ENCODE assay signal across 8 cellular contexts in the genomic region with DNA sequence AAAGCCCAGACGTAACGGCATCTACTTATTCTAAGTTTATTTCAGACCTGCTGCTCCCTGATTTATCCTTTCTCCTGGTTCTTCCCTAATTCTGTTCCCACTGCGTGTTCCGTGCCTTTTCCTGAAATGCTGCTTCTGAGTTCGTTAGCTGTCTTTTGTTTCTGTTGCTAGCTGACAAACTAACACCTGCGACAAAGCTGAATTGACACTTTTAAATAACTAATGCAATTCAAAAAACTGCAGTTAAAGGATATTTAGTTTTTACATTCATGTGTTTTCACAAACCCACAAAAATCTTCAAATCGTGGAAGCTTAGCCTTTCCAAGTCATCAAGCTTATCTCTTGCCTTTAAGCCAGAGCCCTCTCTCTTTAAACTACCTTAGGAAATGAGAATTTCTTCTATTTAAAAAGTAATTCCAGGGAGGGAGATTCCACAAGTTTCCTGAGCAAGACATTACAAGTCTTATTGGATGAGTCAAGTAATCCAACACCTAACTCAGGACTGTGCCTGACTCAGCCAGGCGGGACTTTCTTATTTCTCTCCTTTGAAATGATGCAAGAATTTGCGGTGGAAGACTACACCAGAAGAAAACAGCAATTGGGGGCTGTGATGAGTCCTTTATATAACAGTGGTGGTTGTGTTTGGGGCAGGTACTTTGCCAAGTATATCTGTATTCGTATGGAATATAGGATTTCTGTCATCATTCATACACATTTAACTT. TPM values are rescaled to one million over a fixed set of nuclear protein-coding genes. Genes with fewer than 3 reads are reported as not detected.
A peak's percentile ranks its signal among the peaks of the same experiment; 100 is the strongest.
DNase-seq lines count a peak whose midpoint lies in the region; ATAC-seq and TF ChIP-seq lines count a peak whose summit lies in the region.

No MANE protein-coding gene starts in this region.

- H3K36me3 ChIP-seq in PC-3 (ENCODE audit: low read depth, low read length) (no peaks in the 10 kb centered on the region), esophagus squamous epithelium (no peaks in the 10 kb centered on the region), skeletal muscle satellite cell (ENCODE audit: insufficient read depth, low read length) (no peaks in the 10 kb centered on the region)

- H3K9ac ChIP-seq in PC-3 (ENCODE audit: low read length), result peak overlapping the region; percentile 77
- peak overlapping the region; percentile 76 for H3K9ac ChIP-seq in skeletal muscle satellite cell (ENCODE audit: low read depth, low read length)

- POLR2A ChIA-PET in PC-3 (lab: Charles Lee; ENCODE audit: unreplicated experiment), result interaction anchor here (0.7 kb wide), 1 partner anchor 240 kb away, joined by 8 read pairs; a partner anchor contains a TSS

- intact Hi-C loops in PC-3 (cut with micrococcal nuclease), result loop anchor here (1.0 to 5.0 kb wide), 4 partner anchors 72 to 720 kb away; no protein-coding TSS in a partner anchor
- intact Hi-C loops in esophagus squamous epithelium (cut with DNase I), result no loop called here

- no peaks in the 10 kb centered on the region for H3K79me2 ChIP-seq in PC-3 (ENCODE audit: low read length)

- no peaks in the 10 kb centered on the region for H3K27me3 ChIP-seq in PC-3 (ENCODE audit: low read length)
- no peaks in the 10 kb centered on the region for H3K27me3 ChIP-seq in esophagus squamous epithelium
- no peaks in the 10 kb centered on the region for H3K27me3 ChIP-seq in skeletal muscle satellite cell (ENCODE audit: control insufficient read depth, insufficient read depth, low read length)

- H3K9me3 ChIP-seq in PC-3 (ENCODE audit: low read length), result no peaks in the 10 kb centered on the region
- no peaks in the 10 kb centered on the region for H3K9me3 ChIP-seq in esophagus squamous epithelium
- H3K9me3 ChIP-seq in skeletal muscle satellite cell (replicated peaks; ENCODE audit: low read length), result no peaks in the 10 kb centered on the region

- H3K4me3 ChIP-seq in PC-3 (ENCODE audit: low read length) (no peak overlapping the region), esophagus squamous epithelium (no peak overlapping the region), skeletal muscle satellite cell (ENCODE audit: low read length) (no peak overlapping the region)

- CTCF ChIA-PET in PC-3 (lab: Charles Lee), result no interaction called here

- H3F3A ChIP-seq in PC-3 (ENCODE audit: low read length, unreplicated experiment), result peaks cover 10% of the 10 kb centered on the region

- 42 to 48% methylated on average over 10 of the region's 10 CpGs for WGBS in esophagus squamous epithelium, 2 donors

- peak overlapping the region; percentile 74 for H3K4me2 ChIP-seq in PC-3 (ENCODE audit: low read length)
- H3K4me2 ChIP-seq in skeletal muscle satellite cell (ENCODE audit: low read length), result peak overlapping the region; percentile 45

- H4K20me1 ChIP-seq in PC-3 (ENCODE audit: low read length), result no peaks in the 10 kb centered on the region

- H3K27ac ChIP-seq in PC-3 (ENCODE audit: low read length), result peak overlapping the region; percentile 97
- peak overlapping the region; percentile 78 to 95 (median 92) for H3K27ac ChIP-seq in esophagus squamous epithelium

- peaks cover 56% of the 10 kb centered on the region for H3K4me1 ChIP-seq in PC-3 (ENCODE audit: insufficient read depth, low read length)
- peaks cover 29 to 49% (median 37%) of the 10 kb centered on the region in 3 donors for H3K4me1 ChIP-seq in esophagus squamous epithelium
- H3K4me1 ChIP-seq in skeletal muscle satellite cell (ENCODE audit: control insufficient read depth, insufficient read depth, low read length), result peaks cover 58% of the 10 kb centered on the region

- TF ChIP-seq CTCF in PC-3 (conservative IDR thresholded peaks at IDR 0.05; ENCODE audit: low read depth, low read length), result no peak
- TF ChIP-seq CTCF in esophagus squamous epithelium (IDR thresholded peaks at IDR 0.05), result no peak

- TF ChIP-seq POLR2A in esophagus squamous epithelium (IDR thresholded peaks at IDR 0.05), result no peak

- ATAC-seq in PC-3 (peak; percentile 58), HG02763 (IDR thresholded peaks at IDR 0.05; ENCODE audit: unreplicated experiment) (no peak)

- no peaks in the 10 kb centered on the region for H3K9me2 ChIP-seq in PC-3 (replicated peaks; ENCODE audit: low read length)

- DNase-seq in H4 (ENCODE audit: low spot score) (peak; percentile 93), PC-3 (peak; percentile 95), esophagus squamous epithelium (lab: John Stamatoyannopoulos, UW) (no peak), NCI-H345 treated with DMSO at 0.1 percent for 48 hours (lab: John Stamatoyannopoulos, UW; ENCODE audit: unreplicated experiment) (no peak), NAMALWA (ENCODE audit: low spot score) (no peak)
- DNase-seq in activated CD8-positive, alpha-beta memory T cell treated with anti-CD3 and anti-CD28 coated beads, Interleukin-2, amount 50 U/mL, for 4 hours, result no peak

- no peak overlapping the region for H2AFZ ChIP-seq in PC-3 (ENCODE audit: low read length)

- TSS peak; percentile 47 for BruUV-seq in PC-3 (replicated peaks; lab: Mats Ljungman, UMichigan)

RNA-seq across cellular contexts. Expression of a gene that starts 6.3 kb away (rescaled TPM):
- total RNA-seq in H4 (2014; rRNA removed; shearing (Covaris generic)), result 0.74 TPM in 1 of 2 replicates, not detected in the other
- total RNA-seq in PC-3 (2014; rRNA removed), result 2.0 TPM in 1 of 2 replicates, not detected in the other
- 1 to 10 TPM in 2 of 4 donors, under 1 TPM in 2; 0.76 to 2.5 (median 1.6) TPM for total RNA-seq in esophagus squamous epithelium
- total RNA-seq in skeletal muscle satellite cell (2012; rRNA removed), result 10.3 and 12.9 TPM in 2 replicates

Comparison
In these comparisons a context has a peak if more than half of its experiments do, and no peak if none do; other contexts are left out.
1. DNase-seq: peak in H4 (single experiment) and PC-3 (single experiment); none in esophagus squamous epithelium (single experiment), activated CD8-positive, alpha-beta memory T cell treated with anti-CD3 and anti-CD28 coated beads, Interleukin-2, amount 50 U/mL, for 4 hours (single experiment), NCI-H345 treated with DMSO at 0.1 percent for 48 hours (single experiment) and NAMALWA (single experiment).